In genomic region chr7:36388423-36388822, GRCh38 we compare ENCODE assay signal across 9 cellular contexts. TPM values are rescaled to one million over a fixed set of nuclear protein-coding genes. Genes with fewer than 3 reads are reported as not detected.
DNase-seq lines count a peak whose midpoint lies in the region; ATAC-seq lines count a peak whose summit lies in the region.
"Had no signal": no experiment of that assay in that cellular context is flagged by ENCODE, and none has a peak within 500 bp of the region (broad histone marks: within the 10 kb centered on the region; RNA-seq: fewer than 3 reads in every experiment).

No MANE protein-coding gene starts in this region.

- H3K4me1 Mint-ChIP-seq in activated CD4-positive, alpha-beta T cell treated with anti-CD3 and anti-CD28 coated beads, Interleukin-2, amount 10 ng/mL, durations not matched to agents 7 days and 5 days = peaks cover 29% of the 10 kb centered on the region
- H3K4me1 Mint-ChIP-seq in activated T-helper 2 cell treated with anti-CD3 and anti-CD28 coated beads, Interferon-gamma antibody, Interleukin-2, Interleukin-4, amounts not matched to agents 10 μg/mL and 5 μg/mL and 100 μg/mL, durations not matched to agents 14 hours and 24 hours and 36 hours (ENCODE audit: low read depth) = peaks cover 26% of the 10 kb centered on the region
- H3K4me1 Mint-ChIP-seq in memory B cell = peaks cover 13% of the 10 kb centered on the region

- H3K36me3 Mint-ChIP-seq in activated CD4-positive, alpha-beta T cell treated with anti-CD3 and anti-CD28 coated beads, Interleukin-2, amount 10 ng/mL, durations not matched to agents 7 days and 5 days (ENCODE audit: low read depth) = peaks cover 21% of the 10 kb centered on the region
- H3K36me3 Mint-ChIP-seq in activated T-helper 2 cell treated with anti-CD3 and anti-CD28 coated beads, Interferon-gamma antibody, Interleukin-2, Interleukin-4, amounts not matched to agents 10 μg/mL and 5 μg/mL and 100 μg/mL, durations not matched to agents 14 hours and 24 hours and 36 hours (ENCODE audit: low read depth) = peaks cover 17% of the 10 kb centered on the region
- H3K36me3 Mint-ChIP-seq in memory B cell = no peaks in the 10 kb centered on the region

- H3K27ac ChIP-seq in substantia nigra (ENCODE audit: low read depth, low read length, poor library complexity, severe bottlenecking) = peak overlapping the region; percentile 93

- H3K27me3 Mint-ChIP-seq in activated CD4-positive, alpha-beta T cell treated with anti-CD3 and anti-CD28 coated beads, Interleukin-2, amount 10 ng/mL, durations not matched to agents 7 days and 5 days = peaks cover 8% of the 10 kb centered on the region
- H3K27me3 Mint-ChIP-seq in activated T-helper 2 cell treated with anti-CD3 and anti-CD28 coated beads, Interferon-gamma antibody, Interleukin-2, Interleukin-4, amounts not matched to agents 10 μg/mL and 5 μg/mL and 100 μg/mL, durations not matched to agents 14 hours and 24 hours and 36 hours (ENCODE audit: low read depth) = peaks cover 7% of the 10 kb centered on the region
- no peaks in the 10 kb centered on the region for H3K27me3 Mint-ChIP-seq in memory B cell

- H3K9me3 Mint-ChIP-seq in activated CD4-positive, alpha-beta T cell treated with anti-CD3 and anti-CD28 coated beads, Interleukin-2, amount 10 ng/mL, durations not matched to agents 7 days and 5 days = no peaks in the 10 kb centered on the region
- no peaks in the 10 kb centered on the region for H3K9me3 Mint-ChIP-seq in activated T-helper 2 cell treated with anti-CD3 and anti-CD28 coated beads, Interferon-gamma antibody, Interleukin-2, Interleukin-4, amounts not matched to agents 10 μg/mL and 5 μg/mL and 100 μg/mL, durations not matched to agents 14 hours and 24 hours and 36 hours
- H3K9me3 Mint-ChIP-seq in memory B cell = no peaks in the 10 kb centered on the region

- no peak for DNase-seq in activated CD4-positive, alpha-beta T cell treated with anti-CD3 and anti-CD28 coated beads, Interleukin-2, amount 10 ng/mL, durations not matched to agents 7 days and 5 days
- no peak for DNase-seq in activated CD4-positive, alpha-beta T cell treated with anti-CD3 and anti-CD28 coated beads, Interleukin-2, amount 50 U/mL, for 48 hours
- DNase-seq in activated T-helper 2 cell treated with anti-CD3 and anti-CD28 coated beads, Interferon-gamma antibody, Interleukin-2, Interleukin-4, amounts not matched to agents 10 μg/mL and 5 μg/mL and 100 μg/mL, durations not matched to agents 14 hours and 24 hours and 36 hours (ENCODE audit: low spot score) = no peak
- DNase-seq in memory B cell (ENCODE audit: low spot score in 2 of 2) (no peak), substantia nigra (lab: John Stamatoyannopoulos, UW) (no peak), NCI-H146 treated with DMSO at 0.1 percent for 48 hours (lab: John Stamatoyannopoulos, UW; ENCODE audit: unreplicated experiment) (no peak), CD1c-positive myeloid dendritic cell (ENCODE audit: extremely low spot score) (no peak)
- DNase-seq: OCI-M1 had no signal

- no peak overlapping the region for H3K27ac Mint-ChIP-seq in activated CD4-positive, alpha-beta T cell treated with anti-CD3 and anti-CD28 coated beads, Interleukin-2, amount 10 ng/mL, durations not matched to agents 7 days and 5 days
- H3K27ac Mint-ChIP-seq in activated T-helper 2 cell treated with anti-CD3 and anti-CD28 coated beads, Interferon-gamma antibody, Interleukin-2, Interleukin-4, amounts not matched to agents 10 μg/mL and 5 μg/mL and 100 μg/mL, durations not matched to agents 14 hours and 24 hours and 36 hours = no peak overlapping the region
- H3K27ac Mint-ChIP-seq in memory B cell = no peak overlapping the region

- peak overlapping the region; percentile 64 for H3K4me3 Mint-ChIP-seq in activated CD4-positive, alpha-beta T cell treated with anti-CD3 and anti-CD28 coated beads, Interleukin-2, amount 10 ng/mL, durations not matched to agents 7 days and 5 days
- H3K4me3 Mint-ChIP-seq in activated T-helper 2 cell treated with anti-CD3 and anti-CD28 coated beads, Interferon-gamma antibody, Interleukin-2, Interleukin-4, amounts not matched to agents 10 μg/mL and 5 μg/mL and 100 μg/mL, durations not matched to agents 14 hours and 24 hours and 36 hours (ENCODE audit: low read depth) = peak overlapping the region; percentile 37
- peak overlapping the region; percentile 43 for H3K4me3 Mint-ChIP-seq in memory B cell

- intact Hi-C loops in activated T-helper 2 cell treated with anti-CD3 and anti-CD28 coated beads, Interferon-gamma antibody, Interleukin-2, Interleukin-4, amounts not matched to agents 10 μg/mL and 5 μg/mL and 100 μg/mL, durations not matched to agents 14 hours and 24 hours and 36 hours (cut with micrococcal nuclease) = no loop called here

- CTCF ChIA-PET in activated CD4-positive, alpha-beta T cell treated with anti-CD3 and anti-CD28 coated beads, Interleukin-2, amount 10 ng/mL, durations not matched to agents 7 days and 5 days (lab: Charles Lee) = interaction anchor here (2.5 kb wide), 1 partner anchor 21 kb away, joined by 10 read pairs; a partner anchor contains a TSS

- ATAC-seq in memory B cell (ENCODE audit: low read depth) = no peak
- no peak for ATAC-seq in HG03521 (IDR thresholded peaks at IDR 0.05; ENCODE audit: unreplicated experiment)

- POLR2A ChIA-PET in activated CD4-positive, alpha-beta T cell treated with anti-CD3 and anti-CD28 coated beads, Interleukin-2, amount 10 ng/mL, durations not matched to agents 7 days and 5 days (lab: Charles Lee) = no interaction called here

RNA-seq across cellular contexts. Expression of gene ANLN, which starts 1.2 kb away (rescaled TPM):
- total RNA-seq in activated CD4-positive, alpha-beta T cell treated with anti-CD3 and anti-CD28 coated beads, Interleukin-2, amount 10 ng/mL, durations not matched to agents 7 days and 5 days = 100 to 1,000 TPM in 1 of 2 experiments, 10 to 100 TPM in 1; 87.9 to 100 TPM
- total RNA-seq in activated T-helper 2 cell treated with anti-CD3 and anti-CD28 coated beads, Interferon-gamma antibody, Interleukin-2, Interleukin-4, amounts not matched to agents 10 μg/mL and 5 μg/mL and 100 μg/mL, durations not matched to agents 14 hours and 24 hours and 36 hours = 38.0 and 38.7 TPM in 2 replicates
